Comparison of ENCODE assay signal across 8 cellular contexts in the genomic region with DNA sequence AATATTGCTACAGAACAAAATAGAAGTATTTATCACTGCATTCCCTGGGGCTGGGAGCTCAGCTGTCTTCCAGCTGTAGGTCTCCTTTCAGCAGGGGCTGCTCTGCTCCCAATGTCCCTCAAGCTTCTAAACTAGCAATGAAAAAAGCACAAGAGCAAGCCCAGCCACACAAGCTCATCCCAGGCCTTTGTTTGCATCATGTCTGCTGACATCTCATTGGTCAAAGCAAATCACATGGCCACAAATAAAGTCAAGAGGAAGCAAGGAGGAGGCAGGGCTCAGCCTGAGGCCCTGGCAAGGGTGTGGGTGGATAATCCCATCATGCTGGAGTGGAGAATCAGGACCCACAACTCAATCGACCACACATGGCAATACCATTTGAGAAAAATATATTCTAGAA. TPM values are rescaled to one million over a fixed set of nuclear protein-coding genes. Genes with fewer than 3 reads are reported as not detected.
DNase-seq lines count a peak whose midpoint lies in the region; ATAC-seq, FAIRE-seq and TF ChIP-seq lines count a peak whose summit lies in the region.

No MANE protein-coding gene starts in this region.

- POLR2A ChIA-PET in HEK293T (lab: Yijun Ruan, JAX) = interaction anchor here (1.0 kb wide), 1 partner anchor 37 kb away, joined by 4 read pairs; a partner anchor contains a TSS

- CTCF ChIA-PET in HEK293T (lab: Yijun Ruan, JAX) = interaction anchor here (1.5 kb wide), 1 partner anchor 89 kb away, joined by 4 read pairs; no protein-coding TSS in a partner anchor

- TF ChIP-seq POLR2A in GM12892 (IDR thresholded peaks at IDR 0.05; ENCODE audit: low read depth, low read length) = no peak

- peak; percentile 44 for DNase-seq in Ammon's horn (ENCODE audit: low spot score)
- DNase-seq in HEK293T (ENCODE audit: extremely low spot score) = peak; percentile 56
- peak; percentile 84 for DNase-seq in OCI-M1 (lab: John Stamatoyannopoulos, UW)
- peak; percentile 45 for DNase-seq in fibroblast of gingiva (ENCODE audit: low read depth)
- no peak for DNase-seq in GM12892 (ENCODE audit: insufficient read length)
- no peak for DNase-seq in activated effector memory CD4-positive, alpha-beta T cell treated with anti-CD3 and anti-CD28 coated beads, Interleukin-2, amount 50 U/mL, for 16 hours
- no peak for DNase-seq in DMS79 (lab: John Stamatoyannopoulos, UW)

- FAIRE-seq in GM12892 (lab: Jason Lieb, UNC) = no peak

- no peak for ATAC-seq in HG03159 (IDR thresholded peaks at IDR 0.05; ENCODE audit: unreplicated experiment)

TF ChIP-seq in HEK293T, 16 proteins besides CTCF, POLR2A, EP300 and RAD21:
- no peak for TF ChIP-seq SUZ12 (IDR thresholded peaks at IDR 0.05)
- no peak for TF ChIP-seq BHLHE40 (IDR thresholded peaks at IDR 0.05; ENCODE audit: borderline replicate concordance)
- TF ChIP-seq FOXM1 (IDR thresholded peaks at IDR 0.05; ENCODE audit: borderline replicate concordance) = no peak
- TF ChIP-seq HDGF (IDR thresholded peaks at IDR 0.05; ENCODE audit: borderline replicate concordance) = no peak
- TF ChIP-seq ZNF384 (IDR thresholded peaks at IDR 0.05) = no peak
- TF ChIP-seq L3MBTL2 (conservative IDR thresholded peaks at IDR 0.05) = peak; percentile 47; the same call in 1 of the 2 replicates

RNA-seq across cellular contexts. Expression of a gene that starts 2.2 kb away (rescaled TPM):
- polyA plus RNA-seq in GM12892 (2012; ENCODE audit: missing spikeins) = not detected

RNA-seq across cellular contexts. Expression of a gene that starts 36.5 kb away (rescaled TPM):
- 46.9 TPM for polyA plus RNA-seq in GM12892 (2012; ENCODE audit: missing spikeins)

Comparison
In these comparisons a context has a peak if more than half of its experiments do, and no peak if none do; other contexts are left out.
1. DNase-seq: peak in Ammon's horn (single experiment), HEK293T (single experiment), OCI-M1 (single experiment) and fibroblast of gingiva (single experiment); none in GM12892 (single experiment), activated effector memory CD4-positive, alpha-beta T cell treated with anti-CD3 and anti-CD28 coated beads, Interleukin-2, amount 50 U/mL, for 16 hours (single experiment) and DMS79 (single experiment).